In genomic region chr21:44869860-44870747, GRCh38 we compare ENCODE assay signal across 8 cellular contexts. TPM values are rescaled to one million over a fixed set of nuclear protein-coding genes. Genes with fewer than 3 reads are reported as not detected.
DNase-seq lines count a peak whose midpoint lies in the region; ATAC-seq, FAIRE-seq and TF ChIP-seq lines count a peak whose summit lies in the region.

No MANE protein-coding gene starts in this region.

- H3K4me1 Mint-ChIP-seq in MCF 10A (ENCODE audit: insufficient read depth, unreplicated experiment): peaks cover 48% of the 10 kb centered on the region

- TF ChIP-seq EP300 in Ishikawa (IDR thresholded peaks at IDR 0.05; ENCODE audit: borderline replicate concordance): peak; percentile 34; the same call in 1 of the 2 replicates
- TF ChIP-seq EP300 in HepG2 (IDR thresholded peaks at IDR 0.05; ENCODE audit: low read depth in 2 of 2, low read length in 2 of 2): peak in 1 of 2 experiments; percentile 71; a peak in 2 of 4 replicates
- TF ChIP-seq EP300 in HepG2 (CRISPR knock-in tag; IDR thresholded peaks at IDR 0.05; ENCODE audit: borderline replicate concordance): peak; percentile 54; the same call in 1 of the 2 replicates
- TF ChIP-seq EP300 in upper lobe of left lung (IDR thresholded peaks at IDR 0.05): peak in 2 of 4 donors; percentile 58 to 84

- H3K4me3 Mint-ChIP-seq in MCF 10A (ENCODE audit: unreplicated experiment): peak overlapping the region; percentile 80

- H3K27ac Mint-ChIP-seq in MCF 10A (ENCODE audit: low read depth, unreplicated experiment): peak overlapping the region; percentile 89

- FAIRE-seq in HepG2 (lab: Jason Lieb, UNC): peak; percentile 4

- in situ Hi-C loops in HepG2 (cut with HindIII; ENCODE audit: extremely low pct_ligation_motif_present, low pct_unique_long_range_greater_than_20kb): no loop called here

- BruUV-seq in MCF 10A (replicated peaks; lab: Mats Ljungman, UMichigan) (no TSS peak), HepG2 (replicated peaks; lab: Mats Ljungman, UMichigan) (no TSS peak)

- peak overlapping the region; percentile 95 for H3K4me2 ChIP-seq in HepG2 (ENCODE audit: low read depth, low read length)

- H3K27me3 Mint-ChIP-seq in MCF 10A (ENCODE audit: insufficient read depth, unreplicated experiment): no peaks in the 10 kb centered on the region

- POLR2A ChIA-PET in MCF 10A (lab: Yijun Ruan, JAX): interaction anchor here (0.7 to 1.4 kb wide), 12 partner anchors 9 to 560 kb away, joined by 3 to 7 read pairs (median 4); no protein-coding TSS in a partner anchor
- POLR2A ChIA-PET in HepG2 (lab: Yijun Ruan, JAX): interaction anchor here (0.6 to 1.4 kb wide), 12 partner anchors 8 to 68 kb away, joined by 3 to 19 read pairs (median 3); partner anchors contain the start of gene UBE2G2

- intact Hi-C loops in MCF 10A (cut with micrococcal nuclease) (loop anchor here (2.0 to 5.0 kb wide), 3 partner anchors 53 to 267 kb away; partner anchors contain the start of gene SUMO3), HepG2 (cut with micrococcal nuclease; ENCODE audit: unreplicated experiment) (loop anchor here (1.0 to 5.0 kb wide), 2 partner anchors 42 to 68 kb away; partner anchors contain the start of gene UBE2G2)

- H3K36me3 Mint-ChIP-seq in MCF 10A (ENCODE audit: insufficient read depth, unreplicated experiment): peaks cover 49% of the 10 kb centered on the region

- 0 out of 4 replicates have a peak, but pooled peaks of 1 of the 2 experiments have one; percentile 36 for TF ChIP-seq POLR2A in HepG2 (IDR thresholded peaks at IDR 0.05; ENCODE audit: insufficient read depth in 1 of 2, low read depth in 2 of 2, low read length in 2 of 2)
- no peak for TF ChIP-seq POLR2A in upper lobe of left lung (IDR thresholded peaks at IDR 0.05)

- H3K9me3 ChIP-seq in HepG2 (ENCODE audit: low read length): no peaks in the 10 kb centered on the region
- no peaks in the 10 kb centered on the region for H3K9me3 ChIP-seq in upper lobe of left lung

- H3K4me1 ChIP-seq in HepG2 (ENCODE audit: insufficient read depth, low read length) (peaks cover 74% of the 10 kb centered on the region), upper lobe of left lung (peaks cover 64 to 84% (median 71%) of the 10 kb centered on the region in 4 donors)

- peaks cover 85% of the 10 kb centered on the region for H3K79me2 ChIP-seq in HepG2 (ENCODE audit: insufficient read depth, low read length)

- H3K9me3 Mint-ChIP-seq in MCF 10A (ENCODE audit: unreplicated experiment): no peaks in the 10 kb centered on the region

- peak overlapping the region; percentile 72 for H3K27ac ChIP-seq in HepG2 (ENCODE audit: extremely low read length, insufficient read depth, low read length)
- H3K27ac ChIP-seq in upper lobe of left lung: peak overlapping the region; percentile 57 to 98 (median 96)

- 3% methylated on average over 17 of the region's 17 CpGs for WGBS in HepG2 (ENCODE audit: low lambda C conversion rate)
- 52 to 59% methylated on average over 17 of the region's 17 CpGs for WGBS in upper lobe of left lung, 2 donors

- H3K27me3 ChIP-seq in HepG2 (ENCODE audit: control insufficient read depth in 1 of 2, insufficient read depth in 2 of 2, low read length in 2 of 2) (no peaks in the 10 kb centered on the region; a peak in 1 of 5 replicates), upper lobe of left lung (no peaks in the 10 kb centered on the region)

- CTCF ChIA-PET in MCF 10A (lab: Yijun Ruan, JAX): interaction anchor here (1.2 kb wide), 1 partner anchor 69 kb away, joined by 3 read pairs; no protein-coding TSS in a partner anchor
- CTCF ChIA-PET in HepG2 (lab: Yijun Ruan, JAX; ENCODE audit: low intra/inter-chr PET ratio, low total read pairs): no interaction called here

- H4K20me1 ChIP-seq in HepG2 (ENCODE audit: insufficient read depth, low read length): peaks cover 75% of the 10 kb centered on the region

- H3K36me3 ChIP-seq in HepG2 (replicated peaks in 1 of 2; ENCODE audit: control insufficient read depth in 1 of 2, insufficient read depth in 2 of 2, low read length in 2 of 2) (peaks cover 15 to 35% of the 10 kb centered on the region in 2 experiments), upper lobe of left lung (peaks cover 1 to 14% (median 3%) of the 10 kb centered on the region in 4 donors)

- ATAC-seq in HepG2 (peak; percentile 78), upper lobe of left lung (ENCODE audit: low FRiP score in 2 of 2) (peak in 1 of 2 donors; percentile 51), GM18519 (IDR thresholded peaks at IDR 0.05; ENCODE audit: low FRiP score, unreplicated experiment) (no peak)

- no peak overlapping the region for H2AFZ ChIP-seq in HepG2 (ENCODE audit: low read length)

- TF ChIP-seq CTCF in MCF 10A (IDR thresholded peaks at IDR 0.05; ENCODE audit: unreplicated experiment) (no peak), HepG2 (CRISPR knock-in tag; IDR thresholded peaks at IDR 0.05) (no peak), upper lobe of left lung (IDR thresholded peaks at IDR 0.05) (no peak)

- peak; percentile 7; the same call in 1 of the 2 replicates for TF ChIP-seq RAD21 in Ishikawa (IDR thresholded peaks at IDR 0.05; ENCODE audit: low read depth)
- TF ChIP-seq RAD21 in HepG2 (CRISPR knock-in tag; IDR thresholded peaks at IDR 0.05): no peak

- peak overlapping the region; percentile 71 to 94 (median 82) for H3K4me3 ChIP-seq in HepG2 (replicated peaks in 1 of 3; ENCODE audit: insufficient read depth in 1 of 3, low read depth in 2 of 3, low read length in 3 of 3)
- peak overlapping the region in 1 of 4 donors; percentile 86 for H3K4me3 ChIP-seq in upper lobe of left lung

- peak overlapping the region; percentile 94 for H3K9ac ChIP-seq in HepG2 (ENCODE audit: insufficient read depth, low read depth, low read length)

- DNase-seq in AG08396 (ENCODE audit: low spot score): peak; percentile 84
- peak; percentile 94 for DNase-seq in MCF 10A (ENCODE audit: unreplicated experiment)
- peak; percentile 96 for DNase-seq in HepG2 (ENCODE audit: low spot score)
- DNase-seq in upper lobe of left lung: peak in 1 of 2 donors; percentile 83
- no peak for DNase-seq in middle frontal gyrus (ENCODE audit: extremely low spot score, low spot score)
- no peak for DNase-seq in COLO668 (lab: John Stamatoyannopoulos, UW; ENCODE audit: unreplicated experiment)

RNA-seq across cellular contexts. Expression of gene PTTG1IP, which starts 3.4 kb away (rescaled TPM):
- total RNA-seq in MCF 10A (2022) (326 and 338 TPM in 2 replicates), HepG2 (2016; rRNA removed; fragmentation: Illumina TruSeq; extraction: Trizol) (89.4 and 161 TPM in 2 replicates), upper lobe of left lung (100 to 1,000 TPM; 150 to 316 (median 247) TPM)
- total RNA-seq in HepG2 (2016; cell fraction: cytosol; rRNA removed; fragmentation: Illumina TruSeq; extraction: Trizol; ENCODE audit: low read depth): 42.7 and 52.7 TPM in 2 replicates
- 93.0 and 159 TPM in 2 replicates for total RNA-seq in HepG2 (2016; cell fraction: insoluble cytoplasmic fraction; rRNA removed; fragmentation: Illumina TruSeq; extraction: Trizol)
- total RNA-seq in HepG2 (2016; cell fraction: membrane; rRNA removed; fragmentation: Illumina TruSeq; extraction: Trizol): 72.6 and 73.1 TPM in 2 replicates
- 137 and 161 TPM in 2 replicates for total RNA-seq in HepG2 (2016; cell fraction: nucleus; rRNA removed; fragmentation: Illumina TruSeq; extraction: Trizol)
- polyA plus RNA-seq in HepG2 (2011; rRNA removed): 700 and 734 TPM in 2 replicates
- 548 and 662 TPM in 2 replicates for polyA plus RNA-seq in HepG2 (2011; cell fraction: cytosol; rRNA removed)
- 529 and 555 TPM in 2 replicates for polyA plus RNA-seq in HepG2 (2011; cell fraction: nucleus; rRNA removed)
- 435 and 453 TPM in 2 replicates for polyA plus RNA-seq in HepG2 (2012)
- polyA plus RNA-seq in HepG2 (2016; cell fraction: cytosol; fragmentation: Illumina TruSeq; extraction: Trizol; ENCODE audit: low read depth): 22.2 and 24.3 TPM in 2 replicates
- 90.0 and 95.3 TPM in 2 replicates for polyA plus RNA-seq in HepG2 (2016; cell fraction: insoluble cytoplasmic fraction; fragmentation: Illumina TruSeq; extraction: Trizol; ENCODE audit: low read depth)
- polyA plus RNA-seq in HepG2 (2016; cell fraction: membrane; fragmentation: Illumina TruSeq; extraction: Trizol; ENCODE audit: low read depth): 47.9 and 49.9 TPM in 2 replicates
- polyA plus RNA-seq in HepG2 (2016; cell fraction: nucleus; fragmentation: Illumina TruSeq; extraction: Trizol; ENCODE audit: insufficient read depth, low read depth): 267 and 281 TPM in 2 replicates
- polyA minus RNA-seq in HepG2 (2011; rRNA and poly(A)+ RNA removed; ENCODE audit: low replicate concordance): 110 and 581 TPM in 2 replicates
- 491 and 595 TPM in 2 replicates for polyA minus RNA-seq in HepG2 (2011; cell fraction: cytosol; rRNA and poly(A)+ RNA removed)
- polyA minus RNA-seq in HepG2 (2011; cell fraction: nucleus; rRNA and poly(A)+ RNA removed): 203 and 242 TPM in 2 replicates

RNA-seq across cellular contexts. Expression of gene ITGB2, which starts 50.6 kb away (rescaled TPM):
- total RNA-seq in MCF 10A (2022) (24.8 and 29.3 TPM in 2 replicates), HepG2 (2016; rRNA removed; fragmentation: Illumina TruSeq; extraction: Trizol) (1.6 and 4.2 TPM in 2 replicates), upper lobe of left lung (100 to 1,000 TPM in 5 of 6 donors, 10 to 100 TPM in 1; 73.1 to 435 (median 149) TPM)
- total RNA-seq in HepG2 (2016; cell fraction: cytosol; rRNA removed; fragmentation: Illumina TruSeq; extraction: Trizol; ENCODE audit: low read depth): 0.71 and 0.91 TPM in 2 replicates
- 2.3 and 3.5 TPM in 2 replicates for total RNA-seq in HepG2 (2016; cell fraction: insoluble cytoplasmic fraction; rRNA removed; fragmentation: Illumina TruSeq; extraction: Trizol)
- total RNA-seq in HepG2 (2016; cell fraction: membrane; rRNA removed; fragmentation: Illumina TruSeq; extraction: Trizol): 1.2 and 1.9 TPM in 2 replicates
- 6.5 and 6.6 TPM in 2 replicates for total RNA-seq in HepG2 (2016; cell fraction: nucleus; rRNA removed; fragmentation: Illumina TruSeq; extraction: Trizol)
- polyA plus RNA-seq in HepG2 (2011; rRNA removed): 18.0 and 26.4 TPM in 2 replicates
- polyA plus RNA-seq in HepG2 (2011; cell fraction: cytosol; rRNA removed): 22.3 and 25.2 TPM in 2 replicates
- polyA plus RNA-seq in HepG2 (2011; cell fraction: nucleus; rRNA removed): 63.6 and 64.3 TPM in 2 replicates
- polyA plus RNA-seq in HepG2 (2012): 28.1 and 37.9 TPM in 2 replicates
- 0.53 and 1.0 TPM in 2 replicates for polyA plus RNA-seq in HepG2 (2016; cell fraction: cytosol; fragmentation: Illumina TruSeq; extraction: Trizol; ENCODE audit: low read depth)
- polyA plus RNA-seq in HepG2 (2016; cell fraction: insoluble cytoplasmic fraction; fragmentation: Illumina TruSeq; extraction: Trizol; ENCODE audit: low read depth): 2.2 and 2.5 TPM in 2 replicates
- polyA plus RNA-seq in HepG2 (2016; cell fraction: membrane; fragmentation: Illumina TruSeq; extraction: Trizol; ENCODE audit: low read depth): 1.3 and 1.5 TPM in 2 replicates
- 5.9 and 7.0 TPM in 2 replicates for polyA plus RNA-seq in HepG2 (2016; cell fraction: nucleus; fragmentation: Illumina TruSeq; extraction: Trizol; ENCODE audit: insufficient read depth, low read depth)
- polyA minus RNA-seq in HepG2 (2011; rRNA and poly(A)+ RNA removed; ENCODE audit: low replicate concordance): 1.4 and 26.8 TPM in 2 replicates
- polyA minus RNA-seq in HepG2 (2011; cell fraction: cytosol; rRNA and poly(A)+ RNA removed): 11.9 and 12.6 TPM in 2 replicates
- polyA minus RNA-seq in HepG2 (2011; cell fraction: nucleus; rRNA and poly(A)+ RNA removed): 10.0 and 14.7 TPM in 2 replicates

RNA-seq across cellular contexts. Expression of gene SUMO3, which starts 52.2 kb away (rescaled TPM):
- total RNA-seq in MCF 10A (2022) (59.5 and 62.3 TPM in 2 replicates), HepG2 (2016; rRNA removed; fragmentation: Illumina TruSeq; extraction: Trizol) (92.4 and 111 TPM in 2 replicates), upper lobe of left lung (10 to 100 TPM; 46.1 to 97.6 (median 73.2) TPM)
- 75.4 and 89.7 TPM in 2 replicates for total RNA-seq in HepG2 (2016; cell fraction: cytosol; rRNA removed; fragmentation: Illumina TruSeq; extraction: Trizol; ENCODE audit: low read depth)
- total RNA-seq in HepG2 (2016; cell fraction: insoluble cytoplasmic fraction; rRNA removed; fragmentation: Illumina TruSeq; extraction: Trizol): 95.7 and 103 TPM in 2 replicates
- total RNA-seq in HepG2 (2016; cell fraction: membrane; rRNA removed; fragmentation: Illumina TruSeq; extraction: Trizol): 169 and 187 TPM in 2 replicates
- 37.2 and 43.4 TPM in 2 replicates for total RNA-seq in HepG2 (2016; cell fraction: nucleus; rRNA removed; fragmentation: Illumina TruSeq; extraction: Trizol)
- polyA plus RNA-seq in HepG2 (2011; rRNA removed): 46.6 and 51.4 TPM in 2 replicates
- polyA plus RNA-seq in HepG2 (2011; cell fraction: cytosol; rRNA removed): 69.8 and 78.7 TPM in 2 replicates
- polyA plus RNA-seq in HepG2 (2011; cell fraction: nucleus; rRNA removed): 23.1 and 24.9 TPM in 2 replicates
- polyA plus RNA-seq in HepG2 (2012): 80.3 and 83.9 TPM in 2 replicates
- 129 and 158 TPM in 2 replicates for polyA plus RNA-seq in HepG2 (2016; cell fraction: cytosol; fragmentation: Illumina TruSeq; extraction: Trizol; ENCODE audit: low read depth)
- polyA plus RNA-seq in HepG2 (2016; cell fraction: insoluble cytoplasmic fraction; fragmentation: Illumina TruSeq; extraction: Trizol; ENCODE audit: low read depth): 154 and 159 TPM in 2 replicates
- polyA plus RNA-seq in HepG2 (2016; cell fraction: membrane; fragmentation: Illumina TruSeq; extraction: Trizol; ENCODE audit: low read depth): 228 and 251 TPM in 2 replicates
- polyA plus RNA-seq in HepG2 (2016; cell fraction: nucleus; fragmentation: Illumina TruSeq; extraction: Trizol; ENCODE audit: insufficient read depth, low read depth): 69.6 and 74.5 TPM in 2 replicates
- 52.3 and 76.3 TPM in 2 replicates for polyA minus RNA-seq in HepG2 (2011; rRNA and poly(A)+ RNA removed; ENCODE audit: low replicate concordance)
- 36.4 and 40.4 TPM in 2 replicates for polyA minus RNA-seq in HepG2 (2011; cell fraction: cytosol; rRNA and poly(A)+ RNA removed)
- 19.8 and 23.2 TPM in 2 replicates for polyA minus RNA-seq in HepG2 (2011; cell fraction: nucleus; rRNA and poly(A)+ RNA removed)

Comparison
In these comparisons a context has a peak if more than half of its experiments do, and no peak if none do; other contexts are left out.
1. DNase-seq: peak in AG08396 (single experiment), MCF 10A (single experiment) and HepG2 (single experiment); none in middle frontal gyrus (single experiment) and COLO668 (single experiment).